19 cellular contexts compared by ENCODE assay signal in the genomic region with DNA sequence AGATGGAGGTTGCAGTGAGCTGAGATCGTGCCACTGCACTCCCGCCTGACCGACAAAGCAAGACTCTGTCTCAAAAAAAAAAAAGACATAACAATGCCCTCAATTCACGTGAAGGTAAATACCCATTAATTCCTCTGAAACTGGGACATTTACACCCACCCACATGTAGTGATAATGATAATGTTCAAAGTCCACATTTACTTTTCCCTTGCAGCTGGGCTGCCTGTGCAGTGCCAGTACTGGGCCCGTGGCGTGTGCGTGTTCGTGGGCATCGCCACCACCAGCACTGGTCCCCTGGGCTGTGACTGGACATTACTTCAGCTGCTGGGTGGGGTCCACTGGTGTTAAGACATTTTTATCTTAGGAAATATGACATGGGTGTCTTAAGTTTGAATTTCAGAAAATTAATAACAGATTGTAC.
DNase-seq lines count a peak whose midpoint lies in the region; ATAC-seq, FAIRE-seq and TF ChIP-seq lines count a peak whose summit lies in the region.
"Had no signal": no experiment of that assay in that cellular context is flagged by ENCODE, and none has a peak within 500 bp of the region (broad histone marks: within the 10 kb centered on the region; RNA-seq: fewer than 3 reads in every experiment).

No MANE protein-coding gene starts in this region.

- no peak overlapping the region for H3K9ac ChIP-seq in BLaER1

- H3K27me3 ChIP-seq in BLaER1: no peaks in the 10 kb centered on the region
- no peaks in the 10 kb centered on the region for H3K27me3 ChIP-seq in pancreas

- H3K9me3 ChIP-seq in BLaER1: peaks cover 10% of the 10 kb centered on the region
- H3K9me3 ChIP-seq in pancreas: no peaks in the 10 kb centered on the region

- H4K20me1 ChIP-seq in BLaER1: no peaks in the 10 kb centered on the region; the same call in 1 of the 2 replicates

- WGBS in pancreas, 2 donors: 42% methylated on average over 9 of the region's 9 CpGs

- H3K27me3 Mint-ChIP-seq in activated CD8-positive, alpha-beta T cell treated with anti-CD3 and anti-CD28 coated beads for 36 hours: no peaks in the 10 kb centered on the region

- ATAC-seq in pancreas (peak; percentile 71 to 95 (median 86)), GM21619 (IDR thresholded peaks at IDR 0.05; ENCODE audit: unreplicated experiment) (no peak)
- no peak for ATAC-seq in activated CD8-positive, alpha-beta T cell treated with anti-CD3 and anti-CD28 coated beads for 36 hours
- ATAC-seq: SK-N-SH treated with all-trans-retinoic acid at 6 μM for 48 hours had no signal

- FAIRE-seq in pancreas (lab: Jason Lieb, UNC): no peak
- FAIRE-seq: RCC 7860 had no signal

- peak overlapping the region; percentile 51 for H3K4me2 ChIP-seq in BLaER1

- no peak overlapping the region for H3K4me3 Mint-ChIP-seq in activated CD8-positive, alpha-beta T cell treated with anti-CD3 and anti-CD28 coated beads for 36 hours

- no peak overlapping the region for H3K27ac Mint-ChIP-seq in activated CD8-positive, alpha-beta T cell treated with anti-CD3 and anti-CD28 coated beads for 36 hours

- H3K4me3 ChIP-seq in BLaER1 (no peak overlapping the region), fibroblast of the aortic adventitia (ENCODE audit: low read depth, low read length) (no peak overlapping the region), pancreas (no peak overlapping the region)

- TF ChIP-seq CTCF in fibroblast of the aortic adventitia (IDR thresholded peaks at IDR 0.05; ENCODE audit: insufficient read depth, low read length) (no peak), pancreas (IDR thresholded peaks at IDR 0.05) (no peak)
- TF ChIP-seq CTCF in activated CD8-positive, alpha-beta T cell treated with anti-CD3 and anti-CD28 coated beads for 36 hours (IDR thresholded peaks at IDR 0.05): no peak

- POLR2A ChIA-PET in activated CD8-positive, alpha-beta T cell treated with anti-CD3 and anti-CD28 coated beads for 36 hours (lab: Charles Lee): no interaction called here

- H3K36me3 Mint-ChIP-seq in activated CD8-positive, alpha-beta T cell treated with anti-CD3 and anti-CD28 coated beads for 36 hours (ENCODE audit: low read depth): peaks cover 21% of the 10 kb centered on the region

- intact Hi-C loops in pancreas (cut with DNase I): no loop called here
- intact Hi-C loops in activated CD8-positive, alpha-beta T cell treated with anti-CD3 and anti-CD28 coated beads for 36 hours (cut with micrococcal nuclease): no loop called here

- H3K27ac ChIP-seq in BLaER1 (no peak overlapping the region), pancreas (no peak overlapping the region)

- peaks cover 3% of the 10 kb centered on the region for H3K9me3 Mint-ChIP-seq in activated CD8-positive, alpha-beta T cell treated with anti-CD3 and anti-CD28 coated beads for 36 hours

- DNase-seq in NCI-H146 treated with DMSO at 0.1 percent for 48 hours (lab: John Stamatoyannopoulos, UW; ENCODE audit: unreplicated experiment): peak; percentile 5
- peak; percentile 11 for DNase-seq in fibroblast of the aortic adventitia (ENCODE audit: low read depth)
- DNase-seq in pancreas: peak in 1 of 6 donors; percentile 22
- no peak for DNase-seq in activated CD8-positive, alpha-beta T cell treated with anti-CD3 and anti-CD28 coated beads for 36 hours
- no peak for DNase-seq in NCI-H1417 treated with DMSO at 0.1 percent for 48 hours (lab: John Stamatoyannopoulos, UW)
- no peak for DNase-seq in NCI-H510A (lab: John Stamatoyannopoulos, UW)
- DNase-seq: 8988T, DMS 273 treated with DMSO at 0.1 percent for 48 hours, Karpas-422, MM.1S, NCI-H1092 treated with DMSO at 0.1 percent for 48 hours, NCI-H187 treated with DMSO at 0.1 percent for 48 hours, NCI-H345, NCI-H526 treated with DMSO at 0.1 percent for 48 hours, Right ventricle myocardium superior had no signal

- H3K4me1 Mint-ChIP-seq in activated CD8-positive, alpha-beta T cell treated with anti-CD3 and anti-CD28 coated beads for 36 hours (ENCODE audit: low read depth): peaks cover 5% of the 10 kb centered on the region

- H3K36me3 ChIP-seq in BLaER1 (peaks cover 15% of the 10 kb centered on the region), pancreas (no peaks in the 10 kb centered on the region)

- H3K4me1 ChIP-seq in BLaER1 (peaks cover 31% of the 10 kb centered on the region), pancreas (peaks cover 0 to 7% (median 0%) of the 10 kb centered on the region in 3 donors)

- CTCF ChIA-PET in activated CD8-positive, alpha-beta T cell treated with anti-CD3 and anti-CD28 coated beads for 36 hours (lab: Charles Lee): interaction anchor here (1.3 to 1.8 kb wide), 2 partner anchors 33 to 67 kb away, joined by 4 read pairs; no protein-coding TSS in a partner anchor

Comparison
In these comparisons a context has a peak if more than half of its experiments do, and no peak if none do; other contexts are left out.
1. DNase-seq: peak in NCI-H146 treated with DMSO at 0.1 percent for 48 hours (single experiment) and fibroblast of the aortic adventitia (single experiment); none in activated CD8-positive, alpha-beta T cell treated with anti-CD3 and anti-CD28 coated beads for 36 hours (single experiment), NCI-H1417 treated with DMSO at 0.1 percent for 48 hours (single experiment) and NCI-H510A (single experiment).
2. ATAC-seq: peak in pancreas (4 of 4); none in activated CD8-positive, alpha-beta T cell treated with anti-CD3 and anti-CD28 coated beads for 36 hours (single experiment) and GM21619 (single experiment).